ENCODE assay signal across 18 cellular contexts in genomic region chr14:50797250-50798047, GRCh38. TPM values are rescaled to one million over a fixed set of nuclear protein-coding genes. Genes with fewer than 3 reads are reported as not detected.
DNase-seq lines count a peak whose midpoint lies in the region; ATAC-seq and TF ChIP-seq lines count a peak whose summit lies in the region.
"Had no signal": no experiment of that assay in that cellular context is flagged by ENCODE, and none has a peak within 500 bp of the region (broad histone marks: within the 10 kb centered on the region; RNA-seq: fewer than 3 reads in every experiment).

No MANE protein-coding gene starts in this region.

- H3K36me3 ChIP-seq in OCI-LY3 (replicated peaks; ENCODE audit: low read depth, low read length) (peaks cover 35% of the 10 kb centered on the region), neuronal stem cell (replicated peaks in 1 of 2; ENCODE audit: control insufficient read depth in 2 of 2, insufficient read depth in 2 of 2, low read length in 2 of 2) (peaks cover 1 to 77% of the 10 kb centered on the region in 2 donors)
- H3K36me3 ChIP-seq: prostate gland had no signal

- no peak overlapping the region for H3K23ac ChIP-seq in neuronal stem cell (ENCODE audit: low read depth, low read length, poor library complexity)

- WGBS in neuronal stem cell (ENCODE audit: extremely low coverage in 2 of 2, insufficient read length in 2 of 2, insufficient replicate concordance in 1 of 2), 2 donors, result no CpG with 5 or more reads among the region's 6 CpGs

- H3K27me3 ChIP-seq in OCI-LY3 (ENCODE audit: low read depth, low read length) (no peaks in the 10 kb centered on the region), neuronal stem cell (ENCODE audit: control insufficient read depth in 3 of 3, insufficient read depth in 3 of 3, low read depth in 1 of 3, low read length in 3 of 3) (no peaks in the 10 kb centered on the region)
- H3K27me3 ChIP-seq: tibial nerve had no signal

- H3K4me3 Mint-ChIP-seq in CD14-positive monocyte (no peak overlapping the region), endothelial cell (ENCODE audit: unreplicated experiment) (peak overlapping the region; percentile 26)

- H4K8ac ChIP-seq in neuronal stem cell (ENCODE audit: low read depth, low read length), result no peak overlapping the region

- TF ChIP-seq CTCF in CD14-positive monocyte (IDR thresholded peaks at IDR 0.05), result no peak
- TF ChIP-seq CTCF in OCI-LY3 (IDR thresholded peaks at IDR 0.05; ENCODE audit: low read depth, low read length), result no peak
- TF ChIP-seq CTCF in endothelial cell (IDR thresholded peaks at IDR 0.05; ENCODE audit: unreplicated experiment), result no peak

- H2BK120ac ChIP-seq in neuronal stem cell (ENCODE audit: low read depth, low read length), result no peak overlapping the region

- H3K4me2 ChIP-seq in OCI-LY3 (ENCODE audit: low read length), result peak overlapping the region; percentile 43
- H3K4me2 ChIP-seq in neuronal stem cell (ENCODE audit: insufficient read depth, low read length, poor library complexity, severe bottlenecking), result peak overlapping the region; percentile 41

- H4K20me1 ChIP-seq in OCI-LY3 (ENCODE audit: insufficient read depth, low read length), result peaks cover 5% of the 10 kb centered on the region; the same call in 1 of the 2 replicates

- no peak overlapping the region for H2BK15ac ChIP-seq in neuronal stem cell (ENCODE audit: low read length)

- H3K4me1 Mint-ChIP-seq in CD14-positive monocyte, result peaks cover 33% of the 10 kb centered on the region
- peaks cover 16% of the 10 kb centered on the region for H3K4me1 Mint-ChIP-seq in endothelial cell (ENCODE audit: unreplicated experiment)

- no peak overlapping the region for H2AK5ac ChIP-seq in neuronal stem cell (ENCODE audit: low read depth, low read length)

- no peak overlapping the region for H3K4me3 ChIP-seq in OCI-LY3 (ENCODE audit: low read length)
- no peak overlapping the region for H3K4me3 ChIP-seq in neuronal stem cell (ENCODE audit: low read length in 2 of 2)
- H3K4me3 ChIP-seq: lung, prostate gland, tibial nerve had no signal

- H3K27me3 Mint-ChIP-seq in CD14-positive monocyte (ENCODE audit: low read depth in 3 of 3) (no peaks in the 10 kb centered on the region), endothelial cell (ENCODE audit: unreplicated experiment) (peaks cover 4% of the 10 kb centered on the region)

- peak overlapping the region; percentile 21; the same call in 1 of the 2 replicates for H3K9ac ChIP-seq in OCI-LY3 (ENCODE audit: low read length)
- H3K9ac ChIP-seq in neuronal stem cell (ENCODE audit: low read depth, low read length, poor library complexity), result no peak overlapping the region

- peaks cover 2% of the 10 kb centered on the region for H3K79me1 ChIP-seq in neuronal stem cell (ENCODE audit: low read depth, low read length)

- no peak overlapping the region for H3K14ac ChIP-seq in neuronal stem cell (ENCODE audit: low read length)

- H3K27ac ChIP-seq in OCI-LY3 (ENCODE audit: low read length) (peak overlapping the region; percentile 63), neuronal stem cell (replicated peaks; ENCODE audit: low read length) (peak overlapping the region; percentile 74)
- H3K27ac ChIP-seq: prostate gland, tibial nerve had no signal

- intact Hi-C loops in CD14-positive monocyte (cut with micrococcal nuclease), result loop anchor here in 1 of 2 donors (10.0 kb wide), 1 partner anchor 47 kb away; no protein-coding TSS in a partner anchor

- peaks cover 49 to 50% of the 10 kb centered on the region in 2 donors for H3K36me3 Mint-ChIP-seq in CD14-positive monocyte
- H3K36me3 Mint-ChIP-seq in endothelial cell (ENCODE audit: low read depth, unreplicated experiment), result peaks cover 12% of the 10 kb centered on the region

- no peak overlapping the region for H3K4ac ChIP-seq in neuronal stem cell (ENCODE audit: low read length)

- H3K27ac Mint-ChIP-seq in CD14-positive monocyte (peak overlapping the region in 4 of 7 donors; percentile 16 to 70 (median 45)), endothelial cell (ENCODE audit: unreplicated experiment) (no peak overlapping the region)

- H4K91ac ChIP-seq in neuronal stem cell (ENCODE audit: low read depth, low read length, poor library complexity), result no peak overlapping the region

- H3K79me2 ChIP-seq in OCI-LY3 (ENCODE audit: low read length), result peaks cover 56% of the 10 kb centered on the region

- peak overlapping the region; percentile 13 for H3K18ac ChIP-seq in neuronal stem cell (ENCODE audit: low read length)

- H2BK5ac ChIP-seq in neuronal stem cell (ENCODE audit: low read length), result no peak overlapping the region

- H2BK12ac ChIP-seq in neuronal stem cell (ENCODE audit: low read length), result no peak overlapping the region

- H2AFZ ChIP-seq in OCI-LY3 (ENCODE audit: low read depth, low read length), result no peak overlapping the region
- no peak overlapping the region for H2AFZ ChIP-seq in neuronal stem cell (ENCODE audit: low read length)

- no peaks in the 10 kb centered on the region for H3K9me3 Mint-ChIP-seq in CD14-positive monocyte
- no peaks in the 10 kb centered on the region for H3K9me3 Mint-ChIP-seq in endothelial cell (ENCODE audit: unreplicated experiment)

- DNase-seq in CD14-positive monocyte (ENCODE audit: low spot score) (no peak), endothelial cell (ENCODE audit: low spot score) (no peak), neuronal stem cell (ENCODE audit: low spot score) (no peak), AG08395 (ENCODE audit: low spot score) (no peak), RPMI8226 (no peak)
- DNase-seq: activated CD4-positive, alpha-beta T cell treated with anti-CD3 and anti-CD28 coated beads for 48 hours; activated gamma-delta T cell; Caco-2; effector memory CD4-positive, alpha-beta T cell; KBM-7; NCI-H774 had no signal

- no peak for ATAC-seq in activated CD4-positive, CD25-positive, alpha-beta regulatory T cell treated with anti-CD3 and anti-CD28 coated beads, Interleukin-2, amount 50 U/mL, for 24 hours
- no peak for ATAC-seq in GM18909 (IDR thresholded peaks at IDR 0.05; ENCODE audit: poor library complexity, unreplicated experiment)
- ATAC-seq: HCT116 had no signal

- no peaks in the 10 kb centered on the region for H3K9me3 ChIP-seq in OCI-LY3 (ENCODE audit: insufficient read depth, low read length)
- H3K9me3 ChIP-seq in neuronal stem cell (replicated peaks in 1 of 2; ENCODE audit: control insufficient read depth in 2 of 2, insufficient read depth in 1 of 2, low read depth in 1 of 2, low read length in 2 of 2), result no peaks in the 10 kb centered on the region
- H3K9me3 ChIP-seq: Caco-2, prostate gland, tibial nerve had no signal

- peaks cover 68% of the 10 kb centered on the region for H3K4me1 ChIP-seq in OCI-LY3 (ENCODE audit: low read length)
- peaks cover 0 to 33% of the 10 kb centered on the region in 2 donors for H3K4me1 ChIP-seq in neuronal stem cell (ENCODE audit: control insufficient read depth in 2 of 2, insufficient read depth in 1 of 2, low read depth in 1 of 2, low read length in 2 of 2)
- H3K4me1 ChIP-seq: Caco-2, prostate gland had no signal

RNA-seq across cellular contexts. Expression of gene NIN, which starts 33.5 kb away (rescaled TPM):
- polyA plus RNA-seq in CD14-positive monocyte, result 10 to 100 TPM; 15.3 to 26.5 TPM
- total RNA-seq in endothelial cell (ENCODE audit: unreplicated experiment), result 50.0 TPM
- polyA plus RNA-seq in neuronal stem cell (2013, experiment 1 of 2), result 16.7 TPM
- 17.6 TPM for polyA plus RNA-seq in neuronal stem cell (2013, experiment 2 of 2)
